Comparison of ENCODE assay signal across 25 cellular contexts in the genomic region with DNA sequence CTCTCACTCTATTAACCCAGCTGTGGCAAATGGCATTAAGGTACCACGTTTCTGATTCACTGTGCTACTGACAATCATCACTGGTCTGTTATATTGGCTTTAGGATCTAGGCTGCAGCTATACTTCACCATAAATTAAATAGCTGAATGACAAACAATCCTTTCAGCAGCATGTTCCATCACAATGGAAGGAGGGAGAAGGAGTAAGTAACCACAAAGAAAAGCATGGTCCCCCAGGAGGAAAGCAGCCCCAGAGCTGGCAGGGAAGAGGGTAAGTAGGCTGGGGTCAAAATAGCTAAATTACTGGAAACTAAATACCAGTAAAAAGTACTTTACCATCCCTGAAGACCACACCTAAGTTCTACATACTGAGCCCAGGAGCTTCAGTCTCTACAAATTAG. TPM values are rescaled to one million over a fixed set of nuclear protein-coding genes. Genes with fewer than 3 reads are reported as not detected.
"Had no signal": no experiment of that assay in that cellular context is flagged by ENCODE, and none has a peak within 500 bp of the region (broad histone marks: within the 10 kb centered on the region; RNA-seq: fewer than 3 reads in every experiment).

No MANE protein-coding gene starts in this region.

- H3K4me1 Mint-ChIP-seq: activated T-helper 17 cell treated with anti-CD3 and anti-CD28 coated beads, Interleukin-2, amount 50 U/mL, for 72 hours had no signal

- H3K9ac ChIP-seq: KMS-11 had no signal

- H3K27ac Mint-ChIP-seq: activated CD4-positive, alpha-beta memory T cell treated with anti-CD3 and anti-CD28 coated beads for 36 hours; activated CD4-positive, alpha-beta T cell treated with anti-CD3 and anti-CD28 coated beads, Interleukin-2, amount 10 ng/mL, durations not matched to agents 7 days and 5 days; activated naive CD4-positive, alpha-beta T cell treated with anti-CD3 and anti-CD28 coated beads for 36 hours; activated naive CD8-positive, alpha-beta T cell; activated T-helper 17 cell treated with anti-CD3 and anti-CD28 coated beads, Interleukin-2, amount 50 U/mL, for 72 hours; T-helper 2 cell treated with Interferon-gamma antibody and Interleukin-4, amounts not matched to agents 5 μg/mL and 100 μg/mL, for 36 hours had no signal

- DNase-seq: activated CD4-positive, alpha-beta memory T cell treated with anti-CD3 and anti-CD28 coated beads for 36 hours; activated CD4-positive, alpha-beta T cell treated with anti-CD3 and anti-CD28 coated beads, Interleukin-2, amount 10 ng/mL, durations not matched to agents 7 days and 5 days; activated CD4-positive, CD25-positive, alpha-beta regulatory T cell treated with anti-CD3 and anti-CD28 coated beads, Interleukin-2, amount 50 U/mL, for 72 hours; activated CD8-positive, alpha-beta memory T cell treated with anti-CD3 and anti-CD28 coated beads for 24 hours; activated gamma-delta T cell; activated naive CD4-positive, alpha-beta T cell treated with anti-CD3 and anti-CD28 coated beads for 36 hours; activated T-cell treated with anti-CD3 and anti-CD28 coated beads for 4 hours; activated T-cell treated with anti-CD3 and anti-CD28 coated beads, Interleukin-2, amount 50 U/mL, for 48 hours; amygdala; NCI-H1092; NCI-H1436; NCI-H1694 treated with DMSO at 0.1 percent for 48 hours; NCI-H2029 treated with DMSO at 0.1 percent for 48 hours; NCI-H345; NCI-H510A; NCI-H526 treated with DMSO at 0.1 percent for 48 hours; SHP77; SW 1271 had no signal

- H3K36me3 Mint-ChIP-seq: activated CD4-positive, alpha-beta memory T cell treated with anti-CD3 and anti-CD28 coated beads for 36 hours; activated naive CD8-positive, alpha-beta T cell had no signal

- H3K4me3 Mint-ChIP-seq: activated CD4-positive, alpha-beta memory T cell treated with anti-CD3 and anti-CD28 coated beads for 36 hours; activated CD4-positive, alpha-beta T cell treated with anti-CD3 and anti-CD28 coated beads, Interleukin-2, amount 10 ng/mL, durations not matched to agents 7 days and 5 days; activated naive CD4-positive, alpha-beta T cell treated with anti-CD3 and anti-CD28 coated beads for 36 hours; activated naive CD8-positive, alpha-beta T cell; activated T-helper 17 cell treated with anti-CD3 and anti-CD28 coated beads, Interleukin-2, amount 50 U/mL, for 72 hours; T-helper 2 cell treated with Interferon-gamma antibody and Interleukin-4, amounts not matched to agents 5 μg/mL and 100 μg/mL, for 36 hours had no signal

- H3K27ac ChIP-seq: KMS-11, SJSA1 had no signal

- H3K36me3 ChIP-seq: SJSA1 had no signal

- ATAC-seq: activated T-helper 17 cell treated with anti-CD3 and anti-CD28 coated beads, Interleukin-2, amount 50 U/mL, for 72 hours; SK-N-SH treated with all-trans-retinoic acid at 6 μM for 48 hours had no signal

- H3K9me3 Mint-ChIP-seq: activated CD4-positive, alpha-beta memory T cell treated with anti-CD3 and anti-CD28 coated beads for 36 hours; activated CD4-positive, alpha-beta T cell treated with anti-CD3 and anti-CD28 coated beads, Interleukin-2, amount 10 ng/mL, durations not matched to agents 7 days and 5 days; activated naive CD4-positive, alpha-beta T cell treated with anti-CD3 and anti-CD28 coated beads for 36 hours; activated T-helper 17 cell treated with anti-CD3 and anti-CD28 coated beads, Interleukin-2, amount 50 U/mL, for 72 hours; T-helper 2 cell treated with Interferon-gamma antibody and Interleukin-4, amounts not matched to agents 5 μg/mL and 100 μg/mL, for 36 hours had no signal

- H3K4me3 ChIP-seq: SJSA1 had no signal

RNA-seq across cellular contexts. Expression of a gene that starts 2.8 kb away (rescaled TPM):
- total RNA-seq: activated T-helper 17 cell treated with anti-CD3 and anti-CD28 coated beads, Interleukin-2, amount 50 U/mL, for 72 hours; MCF 10A had no signal
